Comparison of ENCODE assay signal across 19 cellular contexts in genomic region chr1:87754036-87754603, GRCh38.
"Had no signal": no experiment of that assay in that cellular context is flagged by ENCODE, and none has a peak within 500 bp of the region (broad histone marks: within the 10 kb centered on the region; RNA-seq: fewer than 3 reads in every experiment).

No MANE protein-coding gene starts in this region.

- H3K27ac Mint-ChIP-seq: activated naive CD4-positive, alpha-beta T cell treated with anti-CD3 and anti-CD28 coated beads for 36 hours; activated naive CD8-positive, alpha-beta T cell treated with anti-CD3 and anti-CD28 coated beads, Interleukin-2, amount 50 U/mL, for 24 hours; activated T-helper 17 cell treated with anti-CD3 and anti-CD28 coated beads, Interleukin-2, amount 50 U/mL, for 72 hours; effector memory CD8-positive, alpha-beta T cell; immature natural killer cell; nephron progenitor cell; progenitor cell of endocrine pancreas; T-helper 17 cell had no signal

- H3K9me3 ChIP-seq: ascending aorta, right lobe of liver, spleen, stomach, testis, upper lobe of left lung had no signal

- H3K36me3 ChIP-seq: ascending aorta, right lobe of liver, spleen, stomach, upper lobe of left lung had no signal

- ATAC-seq: activated CD4-positive, CD25-positive, alpha-beta regulatory T cell treated with anti-CD3 and anti-CD28 coated beads, Interleukin-2, amount 50 U/mL, for 24 hours; activated naive CD8-positive, alpha-beta T cell treated with anti-CD3 and anti-CD28 coated beads, Interleukin-2, amount 50 U/mL, for 24 hours; activated T-helper 17 cell treated with anti-CD3 and anti-CD28 coated beads, Interleukin-2, amount 50 U/mL, for 72 hours; effector memory CD8-positive, alpha-beta T cell; right lobe of liver; T-helper 17 cell had no signal

- H3K27me3 ChIP-seq: ascending aorta, right lobe of liver, spleen, stomach, testis, upper lobe of left lung had no signal

- H3K4me3 Mint-ChIP-seq: activated naive CD4-positive, alpha-beta T cell treated with anti-CD3 and anti-CD28 coated beads for 36 hours; activated naive CD8-positive, alpha-beta T cell treated with anti-CD3 and anti-CD28 coated beads, Interleukin-2, amount 50 U/mL, for 24 hours; activated T-helper 17 cell treated with anti-CD3 and anti-CD28 coated beads, Interleukin-2, amount 50 U/mL, for 72 hours; effector memory CD8-positive, alpha-beta T cell; immature natural killer cell; nephron progenitor cell; T-helper 17 cell had no signal

- H3K9me3 Mint-ChIP-seq: activated naive CD4-positive, alpha-beta T cell treated with anti-CD3 and anti-CD28 coated beads for 36 hours; activated naive CD8-positive, alpha-beta T cell treated with anti-CD3 and anti-CD28 coated beads, Interleukin-2, amount 50 U/mL, for 24 hours; activated T-helper 17 cell treated with anti-CD3 and anti-CD28 coated beads, Interleukin-2, amount 50 U/mL, for 72 hours; effector memory CD8-positive, alpha-beta T cell; immature natural killer cell had no signal

- H3K4me1 Mint-ChIP-seq: activated naive CD8-positive, alpha-beta T cell treated with anti-CD3 and anti-CD28 coated beads, Interleukin-2, amount 50 U/mL, for 24 hours; activated T-helper 17 cell treated with anti-CD3 and anti-CD28 coated beads, Interleukin-2, amount 50 U/mL, for 72 hours; immature natural killer cell; nephron progenitor cell; T-helper 17 cell had no signal

- H3K4me3 ChIP-seq: ascending aorta, right lobe of liver, spleen, stomach, testis, upper lobe of left lung had no signal

- H3K27ac ChIP-seq: ascending aorta, right lobe of liver, spleen, stomach, testis, upper lobe of left lung had no signal

- DNase-seq: activated naive CD4-positive, alpha-beta T cell treated with anti-CD3 and anti-CD28 coated beads for 36 hours; activated naive CD8-positive, alpha-beta T cell treated with anti-CD3 and anti-CD28 coated beads, Interleukin-2, amount 50 U/mL, for 24 hours; activated T-cell treated with anti-CD3 and anti-CD28 coated beads for 4 hours; dermis blood vessel endothelial cell; effector memory CD8-positive, alpha-beta T cell; head of caudate nucleus; immature natural killer cell; nephron progenitor cell; occipital lobe; right lobe of liver; spleen; stomach; T-helper 17 cell; testis; upper lobe of left lung had no signal
